ENCODE assay signal across 30 cellular contexts in the genomic region with DNA sequence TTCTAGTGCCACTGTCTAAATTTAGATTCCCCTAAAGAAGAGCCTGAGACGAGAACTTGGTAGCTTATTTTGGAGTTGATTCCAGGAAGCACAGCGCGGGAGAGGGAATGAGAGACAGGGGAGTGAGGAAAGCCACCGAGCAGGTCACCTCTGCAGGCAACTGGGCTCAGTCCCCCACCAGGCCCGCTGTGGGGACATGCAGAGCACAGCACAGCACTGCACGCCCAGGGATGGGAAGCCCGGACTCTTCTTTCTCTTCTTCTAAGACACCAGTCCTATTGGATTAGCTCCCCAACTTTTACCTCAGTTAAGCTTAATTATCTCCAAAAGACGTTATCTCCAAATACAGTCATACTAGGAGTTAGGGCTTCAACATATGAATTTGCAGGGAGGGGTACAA.
"Had no signal": no experiment of that assay in that cellular context is flagged by ENCODE, and none has a peak within 500 bp of the region (broad histone marks: within the 10 kb centered on the region; RNA-seq: fewer than 3 reads in every experiment).

No MANE protein-coding gene starts in this region.

- H3K4me1 ChIP-seq: pancreas, prostate gland, stomach, thyroid gland, transverse colon, uterus had no signal

- ATAC-seq: heart left ventricle; mucosa of descending colon; naive thymus-derived CD8-positive, alpha-beta T cell; pancreas; right cardiac atrium; stimulated activated memory B cell treated with anti-CD40 and anti-IgM and Interleukin-4, amounts not matched to agents 10 μg/mL and 1 μg/mL and 100 μg/mL, for 72 hours had no signal

- H3K27ac Mint-ChIP-seq: immature natural killer cell; naive thymus-derived CD8-positive, alpha-beta T cell; nephron; stimulated activated memory B cell treated with anti-CD40 and anti-IgM and Interleukin-4, amounts not matched to agents 10 μg/mL and 1 μg/mL and 100 μg/mL, for 72 hours had no signal

- H3K36me3 Mint-ChIP-seq: immature natural killer cell; naive thymus-derived CD8-positive, alpha-beta T cell; stimulated activated memory B cell treated with anti-CD40 and anti-IgM and Interleukin-4, amounts not matched to agents 10 μg/mL and 1 μg/mL and 100 μg/mL, for 72 hours had no signal

- FAIRE-seq: islet of Langerhans, kidney, pancreas, small intestine had no signal

- H3K27me3 Mint-ChIP-seq: naive thymus-derived CD8-positive, alpha-beta T cell; stimulated activated memory B cell treated with anti-CD40 and anti-IgM and Interleukin-4, amounts not matched to agents 10 μg/mL and 1 μg/mL and 100 μg/mL, for 72 hours had no signal

- H3K36me3 ChIP-seq: heart left ventricle, left ventricle myocardium inferior, pancreas, prostate gland, sigmoid colon, stomach, thyroid gland, transverse colon, uterus had no signal

- H3K27me3 ChIP-seq: heart left ventricle, pancreas, sigmoid colon, stomach, testis, thyroid gland, transverse colon, uterus had no signal

- H3K4me3 Mint-ChIP-seq: immature natural killer cell; naive thymus-derived CD8-positive, alpha-beta T cell; nephron; stimulated activated memory B cell treated with anti-CD40 and anti-IgM and Interleukin-4, amounts not matched to agents 10 μg/mL and 1 μg/mL and 100 μg/mL, for 72 hours had no signal

- H3K4me3 ChIP-seq: heart left ventricle, left ventricle myocardium inferior, lung, mucosa of descending colon, pancreas, prostate gland, sigmoid colon, stomach, testis, thyroid gland, transverse colon, uterus had no signal

- H3K9me3 Mint-ChIP-seq: immature natural killer cell; naive thymus-derived CD8-positive, alpha-beta T cell; nephron; stimulated activated memory B cell treated with anti-CD40 and anti-IgM and Interleukin-4, amounts not matched to agents 10 μg/mL and 1 μg/mL and 100 μg/mL, for 72 hours had no signal

- H3K9me3 ChIP-seq: heart left ventricle, left ventricle myocardium inferior, mucosa of descending colon, pancreas, prostate gland, sigmoid colon, stomach, testis, thyroid gland, transverse colon, uterus had no signal

- H3K4me1 Mint-ChIP-seq: immature natural killer cell, nephron had no signal

- H3K27ac ChIP-seq: heart left ventricle, left ventricle myocardium inferior, pancreas, prostate gland, sigmoid colon, stomach, testis, thyroid gland, transverse colon, uterus had no signal

- DNase-seq: heart left ventricle; hypothalamus; kidney; left ventricle myocardium inferior; mesendoderm; midbrain; naive thymus-derived CD8-positive, alpha-beta T cell; nucleus accumbens; retina; right cardiac atrium; sigmoid colon; small intestine; stimulated activated CD4-positive, alpha-beta T cell treated with anti-CD3 and anti-CD28 coated beads, Interleukin-1b, Interleukin-23, amount 100 ng/mL, for 48 hours; stimulated activated CD4-positive, alpha-beta T cell treated with anti-CD3 and anti-CD28 coated beads, Interleukin-2, amount 100 ng/mL, for 48 hours; stimulated activated CD4-positive, alpha-beta T cell treated with anti-CD3 and anti-CD28 coated beads, Interleukin-4, amount 100 ng/mL, for 4 hours; stimulated activated CD8-positive, alpha-beta memory T cell treated with anti-CD3 and anti-CD28 coated beads, Interleukin-4, amount 100 ng/mL, for 48 hours; stimulated activated naive CD4-positive, alpha-beta T cell treated with Interleukin-2 at 50 U/mL for 16 hours; stomach; testis; thyroid gland; transverse colon; uterus had no signal
